17 cellular contexts compared by ENCODE assay signal in the genomic region with DNA sequence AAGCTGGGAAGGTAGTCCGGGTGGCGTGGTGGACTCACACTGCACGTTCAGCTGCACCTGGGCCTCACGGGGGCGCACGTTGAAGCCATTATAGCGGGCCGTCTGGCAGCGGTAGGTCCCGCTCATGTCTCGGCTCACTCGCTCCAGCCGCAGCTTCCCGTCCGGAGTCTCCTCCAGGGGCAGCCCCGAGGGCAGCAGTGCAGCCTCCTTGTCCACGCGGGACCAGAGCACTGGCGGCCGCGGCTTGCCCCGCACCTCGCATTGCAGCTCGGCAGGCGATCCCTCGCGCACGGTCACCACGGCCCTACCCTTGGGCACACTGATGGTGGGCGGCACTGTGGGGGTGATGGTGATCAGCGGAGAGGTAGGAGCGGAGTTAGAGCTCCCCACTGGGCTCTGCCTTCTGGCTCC. TPM values are rescaled to one million over a fixed set of nuclear protein-coding genes. Genes with fewer than 3 reads are reported as not detected.
A peak's percentile ranks its signal among the peaks of the same experiment; 100 is the strongest.
DNase-seq lines count a peak whose midpoint lies in the region; ATAC-seq and TF ChIP-seq lines count a peak whose summit lies in the region.
"Had no signal": no experiment of that assay in that cellular context is flagged by ENCODE, and none has a peak within 500 bp of the region (broad histone marks: within the 10 kb centered on the region; RNA-seq: fewer than 3 reads in every experiment).

No MANE protein-coding gene starts in this region.

- H3K4me1 ChIP-seq in ES-I3 (ENCODE audit: insufficient read depth, low read length), result no peaks in the 10 kb centered on the region; the same call in 1 of the 2 replicates
- H3K4me1 ChIP-seq in heart right ventricle, result peaks cover 0 to 27% (median 14%) of the 10 kb centered on the region in 9 donors
- H3K4me1 ChIP-seq in osteoblast (ENCODE audit: insufficient read depth, low read length), result no peaks in the 10 kb centered on the region

- no peak overlapping the region for H2AFZ ChIP-seq in osteoblast (ENCODE audit: low read length)

- peak overlapping the region; percentile 33; the same call in 1 of the 2 replicates for H3K9ac ChIP-seq in ES-I3 (ENCODE audit: low read depth, low read length)

- H3K36me3 ChIP-seq in ES-I3 (ENCODE audit: insufficient read depth, low read length), result no peaks in the 10 kb centered on the region
- H3K36me3 ChIP-seq in heart right ventricle, result no peaks in the 10 kb centered on the region
- H3K36me3 ChIP-seq in osteoblast (ENCODE audit: insufficient read depth, low read length), result no peaks in the 10 kb centered on the region
- H3K36me3 ChIP-seq: ovary, vagina had no signal

- no peaks in the 10 kb centered on the region for H4K20me1 ChIP-seq in osteoblast (ENCODE audit: insufficient read depth, low read length)

- 33 to 56% methylated on average over 32 of the region's 32 CpGs for WGBS in heart right ventricle, 2 donors

- DNase-seq in HuH-7 (ENCODE audit: low spot score) (peak; percentile 81), heart right ventricle (peak in 1 of 2 donors; percentile 34), memory B cell (ENCODE audit: low spot score in 2 of 2) (no peak), AML-193 (lab: John Stamatoyannopoulos, UW) (no peak), osteoblast (ENCODE audit: insufficient read length, low spot score, missing footprints) (no peak), OCI-M2 (lab: John Stamatoyannopoulos, UW; ENCODE audit: unreplicated experiment) (no peak)
- DNase-seq: activated naive CD4-positive, alpha-beta T cell treated with anti-CD3 and anti-CD28 coated beads, Interleukin-2, amount 50 U/mL, for 16 hours; NCI-H1436; NCI-H526; ovary; T1000 had no signal

- peaks cover 15% of the 10 kb centered on the region for H3K4me1 Mint-ChIP-seq in memory B cell

- H3K27me3 ChIP-seq in heart right ventricle (peaks cover 0 to 31% (median 19%) of the 10 kb centered on the region in 7 donors), osteoblast (ENCODE audit: insufficient read depth, low read length) (peaks cover 10% of the 10 kb centered on the region)
- H3K27me3 ChIP-seq: ovary, vagina had no signal

- H3K79me2 ChIP-seq in osteoblast (ENCODE audit: insufficient read depth, low read length), result no peaks in the 10 kb centered on the region

- H3K27ac ChIP-seq in heart right ventricle (no peak overlapping the region), osteoblast (ENCODE audit: low read depth, low read length) (no peak overlapping the region)
- H3K27ac ChIP-seq: ovary, vagina had no signal

- TF ChIP-seq CTCF in heart right ventricle (IDR thresholded peaks at IDR 0.05), result peak in 6 of 9 donors; percentile 9 to 37 (median 24)
- TF ChIP-seq CTCF in osteoblast (IDR thresholded peaks at IDR 0.05; ENCODE audit: extremely low read depth, low read depth, low read length), result no peak

- intact Hi-C loops in heart right ventricle (cut with DNase I), result no loop called here

- peaks cover 3% of the 10 kb centered on the region for H3K9me3 Mint-ChIP-seq in memory B cell
- H3K9me3 Mint-ChIP-seq: central memory CD8-positive, alpha-beta T cell had no signal

- peaks cover 12% of the 10 kb centered on the region for H3K27me3 Mint-ChIP-seq in memory B cell

- ATAC-seq in heart right ventricle (peak in 5 of 8 donors; percentile 19 to 55 (median 34)), memory B cell (ENCODE audit: low read depth) (no peak), GM19467 (IDR thresholded peaks at IDR 0.05; ENCODE audit: unreplicated experiment) (no peak)
- ATAC-seq: HCT116 had no signal

- H3K4me3 ChIP-seq in heart right ventricle, result no peak overlapping the region
- H3K4me3 ChIP-seq in osteoblast (ENCODE audit: insufficient read depth, low read length), result no peak overlapping the region
- H3K4me3 ChIP-seq: ovary, vagina had no signal

- H3K27ac Mint-ChIP-seq in memory B cell, result peak overlapping the region; percentile 51
- H3K27ac Mint-ChIP-seq: IgD-negative memory B cell had no signal

- H3K4me2 ChIP-seq in osteoblast (ENCODE audit: insufficient read depth, low read length), result no peak overlapping the region

- H3K9me3 ChIP-seq in ES-I3 (ENCODE audit: control insufficient read depth, insufficient read depth, low read length), result peaks cover 5% of the 10 kb centered on the region; the same call in 1 of the 2 replicates
- peaks cover 0 to 15% (median 7%) of the 10 kb centered on the region in 11 donors for H3K9me3 ChIP-seq in heart right ventricle
- H3K9me3 ChIP-seq in osteoblast (ENCODE audit: low read depth, low read length), result peaks cover 4% of the 10 kb centered on the region
- H3K9me3 ChIP-seq: vagina had no signal

- peak overlapping the region; percentile 24 for H3K4me3 Mint-ChIP-seq in memory B cell
- H3K4me3 Mint-ChIP-seq: central memory CD8-positive, alpha-beta T cell had no signal

- peaks cover 22% of the 10 kb centered on the region for H3K36me3 Mint-ChIP-seq in memory B cell

RNA-seq across cellular contexts. Expression of gene MDGA1, which starts 47.6 kb away (rescaled TPM):
- 10 to 100 TPM in 1 of 10 donors, 1 to 10 TPM in 9; 1.1 to 12.0 (median 2.0) TPM for total RNA-seq in heart right ventricle
- 1 to 10 TPM in 1 of 2 donors, under 1 TPM in 1; 0.36 to 1.6 TPM for polyA plus RNA-seq in heart right ventricle
- total RNA-seq in osteoblast, result 6.2 and 10.6 TPM in 2 replicates

Comparison
In these comparisons a context has a peak if more than half of its experiments do, and no peak if none do; other contexts are left out.
1. ATAC-seq: peak in heart right ventricle (5 of 8); none in memory B cell (single experiment) and GM19467 (single experiment).